In the genomic region with DNA sequence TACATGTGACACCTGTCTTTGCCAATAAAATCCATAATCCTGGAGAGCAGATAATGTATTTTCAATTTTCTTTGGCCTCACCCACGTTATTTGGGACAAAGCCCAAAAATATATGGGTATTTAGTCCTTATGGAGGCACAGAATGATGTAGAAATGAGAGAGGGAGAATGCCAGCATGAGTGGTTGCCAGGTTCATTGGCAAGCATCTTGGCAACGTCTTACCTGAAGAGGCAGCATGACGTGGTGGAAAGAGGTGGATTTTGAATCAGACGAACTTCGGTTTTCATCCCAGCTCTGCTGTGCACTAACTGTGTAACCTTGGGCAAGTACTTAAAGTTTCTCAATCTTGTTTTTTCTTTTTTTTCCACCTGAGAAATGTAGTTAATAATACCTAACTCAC, we compare ENCODE assay signal across 28 cellular contexts.
"Had no signal": no experiment of that assay in that cellular context is flagged by ENCODE, and none has a peak within 500 bp of the region (broad histone marks: within the 10 kb centered on the region; RNA-seq: fewer than 3 reads in every experiment).

No MANE protein-coding gene starts in this region.

- DNase-seq: activated CD4-positive, alpha-beta memory T cell treated with anti-CD3 and anti-CD28 coated beads for 36 hours; activated CD4-positive, alpha-beta T cell treated with anti-CD3 and anti-CD28 coated beads for 36 hours; activated CD4-positive, alpha-beta T cell treated with anti-CD3 and anti-CD28 coated beads, Interleukin-2, amount 10 ng/mL, durations not matched to agents 24 days and 14 days; activated CD4-positive, CD25-positive, alpha-beta regulatory T cell; activated CD4-positive, CD25-positive, alpha-beta regulatory T cell treated with anti-CD3 and anti-CD28 coated beads, Interleukin-2, amount 50 U/mL, for 72 hours; activated CD8-positive, alpha-beta memory T cell treated with anti-CD3 and anti-CD28 coated beads, Interleukin-2, amount 10 ng/mL, durations not matched to agents 7 days and 5 days; activated CD8-positive, alpha-beta memory T cell treated with anti-CD3 and anti-CD28 coated beads, Interleukin-2, amount 50 U/mL, for 4 hours; activated CD8-positive, alpha-beta T cell treated with anti-CD3 and anti-CD28 coated beads, Interleukin-2, amount 10 ng/mL, durations not matched to agents 7 days and 5 days; activated effector memory CD4-positive, alpha-beta T cell treated with anti-CD3 and anti-CD28 coated beads, Interleukin-2, amount 50 U/mL, for 16 hours; activated naive CD4-positive, alpha-beta T cell treated with anti-CD3 and anti-CD28 coated beads for 36 hours; activated naive CD8-positive, alpha-beta T cell treated with anti-CD3 and anti-CD28 coated beads for 36 hours; activated naive CD8-positive, alpha-beta T cell treated with anti-CD3 and anti-CD28 coated beads, Interleukin-2, amount 50 U/mL, for 24 hours; activated T-cell treated with anti-CD3 and anti-CD28 coated beads, Interleukin-2, amount 50 U/mL, for 1 hour; activated T-cell treated with anti-CD3 and anti-CD28 coated beads, Interleukin-2, amount 50 U/mL, for 48 hours; adrenal gland; amygdala; aorta; body of pancreas; dorsolateral prefrontal cortex; effector memory CD4-positive, alpha-beta T cell; endodermal cell; erythroblast; foreskin melanocyte; heart right ventricle; T-helper 2 cell had no signal

- ATAC-seq: activated CD4-positive, alpha-beta T cell treated with anti-CD3 and anti-CD28 coated beads for 36 hours; activated CD8-positive, alpha-beta memory T cell treated with anti-CD3 and anti-CD28 coated beads, Interleukin-2, amount 10 ng/mL, durations not matched to agents 7 days and 5 days; activated CD8-positive, alpha-beta T cell treated with anti-CD3 and anti-CD28 coated beads, Interleukin-2, amount 10 ng/mL, durations not matched to agents 7 days and 5 days; activated naive CD8-positive, alpha-beta T cell treated with anti-CD3 and anti-CD28 coated beads, Interleukin-2, amount 50 U/mL, for 24 hours; body of pancreas; gastroesophageal sphincter; heart right ventricle had no signal

- H3K27ac ChIP-seq: adrenal gland, body of pancreas, coronary artery, dorsolateral prefrontal cortex, esophagus muscularis mucosa, gastroesophageal sphincter, heart right ventricle had no signal
